ENCODE assay signal across 10 cellular contexts in genomic region chr2:135105513-135106316, GRCh38. TPM values are rescaled to one million over a fixed set of nuclear protein-coding genes. Genes with fewer than 3 reads are reported as not detected.
"Had no signal": no experiment of that assay in that cellular context is flagged by ENCODE, and none has a peak within 500 bp of the region (broad histone marks: within the 10 kb centered on the region; RNA-seq: fewer than 3 reads in every experiment).

No MANE protein-coding gene starts in this region.

RNA-seq across cellular contexts. Expression of gene MAP3K19, which starts 58.5 kb away (rescaled TPM):
- total RNA-seq: subcutaneous adipose tissue, suprapubic skin, thoracic aorta, tibial nerve, transverse colon, upper lobe of right lung, ureter, urinary bladder, vagina had no signal
- polyA plus RNA-seq: stomach, urinary bladder had no signal
